ENCODE assay signal across 13 cellular contexts in genomic region chrX:9997524-9997923, GRCh38. TPM values are rescaled to one million over a fixed set of nuclear protein-coding genes. Genes with fewer than 3 reads are reported as not detected.
DNase-seq lines count a peak whose midpoint lies in the region; ATAC-seq and TF ChIP-seq lines count a peak whose summit lies in the region.
"Had no signal": no experiment of that assay in that cellular context is flagged by ENCODE, and none has a peak within 500 bp of the region (broad histone marks: within the 10 kb centered on the region; RNA-seq: fewer than 3 reads in every experiment).

No MANE protein-coding gene starts in this region.

- H3K4me3 Mint-ChIP-seq in activated naive CD4-positive, alpha-beta T cell treated with anti-CD3 and anti-CD28 coated beads, Interleukin-2, amount 10 ng/mL, durations not matched to agents 7 days and 5 days, result no peak overlapping the region
- H3K4me3 Mint-ChIP-seq in stimulated activated effector memory CD8-positive, alpha-beta T cell treated with anti-CD3 and anti-CD28 coated beads, Interleukin-12 subunit alpha, Interleukin-12 subunit beta, amount 100 ng/mL, for 72 hours, result peak overlapping the region; percentile 51
- no peak overlapping the region for H3K4me3 Mint-ChIP-seq in glutamatergic neuron (ENCODE audit: unreplicated experiment)

- CTCF ChIA-PET in activated naive CD4-positive, alpha-beta T cell treated with anti-CD3 and anti-CD28 coated beads, Interleukin-2, amount 10 ng/mL, durations not matched to agents 7 days and 5 days (lab: Charles Lee), result interaction anchor here (0.8 to 5.2 kb wide), 8 partner anchors 10 to 121 kb away, joined by 3 to 63 read pairs (median 5); no protein-coding TSS in a partner anchor

- no peak for TF ChIP-seq CTCF in glutamatergic neuron (IDR thresholded peaks at IDR 0.05; ENCODE audit: partially characterized antibody, unreplicated experiment)

- H3K27me3 Mint-ChIP-seq in activated naive CD4-positive, alpha-beta T cell treated with anti-CD3 and anti-CD28 coated beads, Interleukin-2, amount 10 ng/mL, durations not matched to agents 7 days and 5 days, result no peaks in the 10 kb centered on the region
- H3K27me3 Mint-ChIP-seq in glutamatergic neuron (ENCODE audit: unreplicated experiment), result no peaks in the 10 kb centered on the region

- H3K27ac Mint-ChIP-seq in activated naive CD4-positive, alpha-beta T cell treated with anti-CD3 and anti-CD28 coated beads, Interleukin-2, amount 10 ng/mL, durations not matched to agents 7 days and 5 days, result no peak overlapping the region
- H3K27ac Mint-ChIP-seq in stimulated activated effector memory CD8-positive, alpha-beta T cell treated with anti-CD3 and anti-CD28 coated beads, Interleukin-12 subunit alpha, Interleukin-12 subunit beta, amount 100 ng/mL, for 72 hours, result peak overlapping the region; percentile 36
- H3K27ac Mint-ChIP-seq in glutamatergic neuron (ENCODE audit: unreplicated experiment), result no peak overlapping the region

- H3K4me1 Mint-ChIP-seq in activated naive CD4-positive, alpha-beta T cell treated with anti-CD3 and anti-CD28 coated beads, Interleukin-2, amount 10 ng/mL, durations not matched to agents 7 days and 5 days, result peaks cover 4% of the 10 kb centered on the region
- peaks cover 12% of the 10 kb centered on the region for H3K4me1 Mint-ChIP-seq in stimulated activated effector memory CD8-positive, alpha-beta T cell treated with anti-CD3 and anti-CD28 coated beads, Interleukin-12 subunit alpha, Interleukin-12 subunit beta, amount 100 ng/mL, for 72 hours
- H3K4me1 Mint-ChIP-seq in glutamatergic neuron (ENCODE audit: low read depth, unreplicated experiment), result no peaks in the 10 kb centered on the region

- no peaks in the 10 kb centered on the region for H3K9me3 Mint-ChIP-seq in activated naive CD4-positive, alpha-beta T cell treated with anti-CD3 and anti-CD28 coated beads, Interleukin-2, amount 10 ng/mL, durations not matched to agents 7 days and 5 days
- no peaks in the 10 kb centered on the region for H3K9me3 Mint-ChIP-seq in stimulated activated effector memory CD8-positive, alpha-beta T cell treated with anti-CD3 and anti-CD28 coated beads, Interleukin-12 subunit alpha, Interleukin-12 subunit beta, amount 100 ng/mL, for 72 hours
- H3K9me3 Mint-ChIP-seq in glutamatergic neuron (ENCODE audit: unreplicated experiment), result no peaks in the 10 kb centered on the region

- peak; percentile 73 for DNase-seq in activated CD8-positive, alpha-beta memory T cell treated with anti-CD3 and anti-CD28 coated beads for 24 hours
- no peak for DNase-seq in activated CD8-positive, alpha-beta memory T cell treated with anti-CD3 and anti-CD28 coated beads, Interleukin-2, amount 50 U/mL, for 4 hours
- DNase-seq in activated naive CD4-positive, alpha-beta T cell treated with anti-CD3 and anti-CD28 coated beads, Interleukin-2, amount 10 ng/mL, durations not matched to agents 7 days and 5 days, result peak; percentile 40
- peak; percentile 36 to 75 for DNase-seq in stimulated activated effector memory CD8-positive, alpha-beta T cell treated with anti-CD3 and anti-CD28 coated beads, Interleukin-12 subunit alpha, Interleukin-12 subunit beta, amount 100 ng/mL, for 72 hours (ENCODE audit: low spot score in 2 of 2)
- DNase-seq in kidney tubule cell (ENCODE audit: low spot score) (no peak), glutamatergic neuron (no peak), dedifferentiated amniotic fluid mesenchymal stem cell (ENCODE audit: extremely low spot score) (no peak)
- DNase-seq: 8988T; activated gamma-delta T cell treated with Interleukin-2 at 50 U/mL for 16 hours; effector CD8-positive, alpha-beta T cell; NCI-H2171 treated with DMSO at 0.1 percent for 48 hours had no signal

- H3K36me3 Mint-ChIP-seq in activated naive CD4-positive, alpha-beta T cell treated with anti-CD3 and anti-CD28 coated beads, Interleukin-2, amount 10 ng/mL, durations not matched to agents 7 days and 5 days, result no peaks in the 10 kb centered on the region
- no peaks in the 10 kb centered on the region for H3K36me3 Mint-ChIP-seq in stimulated activated effector memory CD8-positive, alpha-beta T cell treated with anti-CD3 and anti-CD28 coated beads, Interleukin-12 subunit alpha, Interleukin-12 subunit beta, amount 100 ng/mL, for 72 hours
- no peaks in the 10 kb centered on the region for H3K36me3 Mint-ChIP-seq in glutamatergic neuron (ENCODE audit: unreplicated experiment)

- ATAC-seq in HG03442 (IDR thresholded peaks at IDR 0.05; ENCODE audit: unreplicated experiment), result peak; percentile 73
- peak; percentile 99 for ATAC-seq in stimulated activated effector memory CD8-positive, alpha-beta T cell treated with anti-CD3 and anti-CD28 coated beads, Interleukin-12 subunit alpha, Interleukin-12 subunit beta, amount 100 ng/mL, for 72 hours

RNA-seq across cellular contexts. Expression of gene CLDN34, which starts 30.4 kb away (rescaled TPM):
- total RNA-seq in glutamatergic neuron (ENCODE audit: unreplicated experiment), result not detected
- total RNA-seq: H4 had no signal

Comparison
In these comparisons a context has a peak if more than half of its experiments do, and no peak if none do; other contexts are left out.
1. DNase-seq: peak in activated CD8-positive, alpha-beta memory T cell treated with anti-CD3 and anti-CD28 coated beads for 24 hours (single experiment), activated naive CD4-positive, alpha-beta T cell treated with anti-CD3 and anti-CD28 coated beads, Interleukin-2, amount 10 ng/mL, durations not matched to agents 7 days and 5 days (single experiment) and stimulated activated effector memory CD8-positive, alpha-beta T cell treated with anti-CD3 and anti-CD28 coated beads, Interleukin-12 subunit alpha, Interleukin-12 subunit beta, amount 100 ng/mL, for 72 hours (2 of 2); none in activated CD8-positive, alpha-beta memory T cell treated with anti-CD3 and anti-CD28 coated beads, Interleukin-2, amount 50 U/mL, for 4 hours (single experiment), kidney tubule cell (single experiment), glutamatergic neuron (single experiment) and dedifferentiated amniotic fluid mesenchymal stem cell (single experiment).